18 cellular contexts compared by ENCODE assay signal in the genomic region with DNA sequence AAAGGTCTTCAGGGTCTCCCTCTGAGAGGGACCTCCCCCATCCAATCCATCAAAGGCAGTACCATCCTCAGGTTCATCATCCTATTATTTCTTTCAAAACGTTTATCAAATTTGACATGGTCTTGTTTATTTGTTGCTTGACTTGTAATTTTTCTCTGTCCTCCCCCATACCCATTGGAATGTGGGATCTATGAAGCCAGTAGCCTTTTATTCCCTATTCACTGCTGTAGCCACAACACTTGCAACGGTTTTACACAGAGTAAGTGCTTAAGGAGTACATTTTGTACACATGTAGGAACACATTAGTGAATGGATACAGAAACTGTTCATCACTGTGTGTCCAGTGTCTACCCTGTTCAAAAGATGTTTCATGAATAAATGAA. TPM values are rescaled to one million over a fixed set of nuclear protein-coding genes. Genes with fewer than 3 reads are reported as not detected.
"Had no signal": no experiment of that assay in that cellular context is flagged by ENCODE, and none has a peak within 500 bp of the region (broad histone marks: within the 10 kb centered on the region; RNA-seq: fewer than 3 reads in every experiment).

No MANE protein-coding gene starts in this region.

- DNase-seq: activated CD4-positive, alpha-beta memory T cell treated with anti-CD3 and anti-CD28 coated beads, Interleukin-2, amount 10 ng/mL, durations not matched to agents 7 days and 5 days; activated CD4-positive, alpha-beta T cell treated with anti-CD3 and anti-CD28 coated beads for 36 hours; activated naive CD8-positive, alpha-beta T cell treated with anti-CD3 and anti-CD28 coated beads for 36 hours; dorsolateral prefrontal cortex; hippocampal formation; mammary epithelial cell; natural killer cell; nucleus accumbens; posterior cingulate gyrus; retina; stimulated activated CD4-positive, alpha-beta T cell treated with anti-CD3 and anti-CD28 coated beads, Interleukin-4, amount 100 ng/mL, for 24 hours; stimulated activated naive CD4-positive, alpha-beta T cell; substantia nigra; T-helper 17 cell had no signal

- ATAC-seq: activated CD4-positive, alpha-beta T cell treated with anti-CD3 and anti-CD28 coated beads for 36 hours; left lobe of liver; natural killer cell; T-helper 17 cell had no signal

- H3K4me3 ChIP-seq: dorsolateral prefrontal cortex, skin epidermis, tibial nerve had no signal

- H3K27ac ChIP-seq: dorsolateral prefrontal cortex, skin epidermis had no signal

- H3K9me3 ChIP-seq: tibial nerve had no signal

- H3K27me3 ChIP-seq: tibial nerve had no signal

- H3K36me3 ChIP-seq: tibial nerve had no signal

RNA-seq across cellular contexts. Expression of gene IGF1, which starts 41.5 kb away (rescaled TPM):
- total RNA-seq: activated CD4-positive, alpha-beta T cell treated with anti-CD3 and anti-CD28 coated beads for 36 hours; mammary epithelial cell; T-helper 17 cell had no signal
- polyA plus RNA-seq: keratinocyte, mammary epithelial cell had no signal
